In the genomic region with DNA sequence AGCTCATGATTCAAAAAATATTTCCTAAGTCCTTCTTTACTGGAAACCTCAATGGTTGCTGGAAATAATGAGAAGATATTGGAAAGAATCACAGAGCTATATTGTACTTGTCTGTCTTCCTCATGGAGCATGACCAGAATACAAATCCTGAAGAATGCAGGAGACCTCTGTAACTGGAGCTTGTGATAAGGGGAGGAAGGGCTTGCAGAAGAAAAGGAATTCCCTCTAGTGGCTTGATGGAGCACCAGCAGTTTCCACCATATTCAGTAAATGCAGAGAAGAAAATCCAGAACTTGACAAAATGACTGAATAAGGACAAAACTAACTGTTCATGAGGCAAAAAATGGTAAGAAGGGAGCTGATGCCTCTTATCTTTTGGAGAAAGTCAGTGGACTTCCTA, we compare ENCODE assay signal across 8 cellular contexts.
DNase-seq lines count a peak whose midpoint lies in the region; ATAC-seq, FAIRE-seq and TF ChIP-seq lines count a peak whose summit lies in the region.

No MANE protein-coding gene starts in this region.

- no peak overlapping the region for H3K27ac Mint-ChIP-seq in effector memory CD8-positive, alpha-beta T cell
- H3K27ac Mint-ChIP-seq in activated CD4-positive, alpha-beta T cell treated with anti-CD3 and anti-CD28 coated beads, Interleukin-2, amount 10 ng/mL, durations not matched to agents 24 days and 14 days: no peak overlapping the region

- H3K9me1 ChIP-seq in endothelial cell of umbilical vein (replicated peaks; ENCODE audit: control insufficient read depth, extremely low read depth, insufficient read depth, low read length): no peaks in the 10 kb centered on the region

- H3K79me2 ChIP-seq in endothelial cell of umbilical vein (ENCODE audit: control insufficient read depth, insufficient read depth, low read length): no peaks in the 10 kb centered on the region

- no peak overlapping the region for H3K4me3 Mint-ChIP-seq in effector memory CD8-positive, alpha-beta T cell
- H3K4me3 Mint-ChIP-seq in activated CD4-positive, alpha-beta T cell treated with anti-CD3 and anti-CD28 coated beads, Interleukin-2, amount 10 ng/mL, durations not matched to agents 24 days and 14 days: no peak overlapping the region

- TF ChIP-seq POLR2A in endothelial cell of umbilical vein (IDR thresholded peaks at IDR 0.05; ENCODE audit: low read depth, low read length): no peak
- no peak for TF ChIP-seq POLR2A in ovary (IDR thresholded peaks at IDR 0.05)

- CTCF ChIA-PET in endothelial cell of umbilical vein (lab: Charles Lee): interaction anchor here (0.6 to 3.3 kb wide), 42 partner anchors 8 to 1334 kb away, joined by 3 to 74 read pairs (median 4); no protein-coding TSS in a partner anchor

- no peaks in the 10 kb centered on the region for H3K9me3 Mint-ChIP-seq in effector memory CD8-positive, alpha-beta T cell
- no peaks in the 10 kb centered on the region for H3K9me3 Mint-ChIP-seq in activated CD4-positive, alpha-beta T cell treated with anti-CD3 and anti-CD28 coated beads, Interleukin-2, amount 10 ng/mL, durations not matched to agents 24 days and 14 days

- TF ChIP-seq CTCF in AG09309 (IDR thresholded peaks at IDR 0.05; ENCODE audit: control insufficient read depth, insufficient read depth, low read depth, low read length, missing control alignments) (peak; percentile 21), endothelial cell of umbilical vein (IDR thresholded peaks at IDR 0.05; ENCODE audit: extremely low read depth in 1 of 2, insufficient read depth in 1 of 2, low read depth in 1 of 2, low read length in 2 of 2) (peak; percentile 51 to 70), ovary (IDR thresholded peaks at IDR 0.05) (no peak)

- H3K4me1 ChIP-seq in endothelial cell of umbilical vein (ENCODE audit: control insufficient read depth, extremely low read depth, insufficient read depth, low read length) (no peaks in the 10 kb centered on the region), ovary (ENCODE audit: insufficient read depth) (no peaks in the 10 kb centered on the region)

- no peaks in the 10 kb centered on the region for H3K36me3 Mint-ChIP-seq in effector memory CD8-positive, alpha-beta T cell (ENCODE audit: insufficient read depth)
- no peaks in the 10 kb centered on the region for H3K36me3 Mint-ChIP-seq in activated CD4-positive, alpha-beta T cell treated with anti-CD3 and anti-CD28 coated beads, Interleukin-2, amount 10 ng/mL, durations not matched to agents 24 days and 14 days (ENCODE audit: low read depth)

- no peaks in the 10 kb centered on the region for H4K20me1 ChIP-seq in endothelial cell of umbilical vein (replicated peaks; ENCODE audit: control insufficient read depth, extremely low read depth, insufficient read depth, low read length)

- no peak overlapping the region for H3K27ac ChIP-seq in endothelial cell of umbilical vein (ENCODE audit: insufficient read depth, low read depth, low read length)
- no peak overlapping the region for H3K27ac ChIP-seq in ovary

- no peaks in the 10 kb centered on the region for H3K9me3 ChIP-seq in endothelial cell of umbilical vein (replicated peaks; ENCODE audit: control insufficient read depth, insufficient read depth, low read length)
- no peaks in the 10 kb centered on the region for H3K9me3 ChIP-seq in ovary

- H3K27me3 Mint-ChIP-seq in effector memory CD8-positive, alpha-beta T cell: no peaks in the 10 kb centered on the region
- no peaks in the 10 kb centered on the region for H3K27me3 Mint-ChIP-seq in activated CD4-positive, alpha-beta T cell treated with anti-CD3 and anti-CD28 coated beads, Interleukin-2, amount 10 ng/mL, durations not matched to agents 24 days and 14 days

- H3K4me2 ChIP-seq in endothelial cell of umbilical vein (ENCODE audit: insufficient read depth, low read length): no peak overlapping the region

- DNase-seq in AG09309 (ENCODE audit: low read depth) (no peak), NCI-H446 treated with DMSO at 0.1 percent for 48 hours (lab: John Stamatoyannopoulos, UW) (peak; percentile 26), endothelial cell of umbilical vein (ENCODE audit: low read depth, low spot score) (peak; percentile 69), pulmonary artery endothelial cell (ENCODE audit: low read depth, low spot score) (peak; percentile 11), ovary (no peak)
- DNase-seq in effector memory CD8-positive, alpha-beta T cell: no peak
- no peak for DNase-seq in activated CD4-positive, alpha-beta T cell treated with anti-CD3 and anti-CD28 coated beads, Interleukin-2, amount 10 ng/mL, durations not matched to agents 24 days and 14 days

- ATAC-seq in GM21367 (IDR thresholded peaks at IDR 0.05; ENCODE audit: unreplicated experiment): peak; percentile 91
- no peak for ATAC-seq in effector memory CD8-positive, alpha-beta T cell (replicated peaks)

- peak; percentile 77 for FAIRE-seq in endothelial cell of umbilical vein (lab: Jason Lieb, UNC)

- H2AFZ ChIP-seq in endothelial cell of umbilical vein (ENCODE audit: low read depth, low read length): no peak overlapping the region

- no peak overlapping the region for H3K9ac ChIP-seq in endothelial cell of umbilical vein (replicated peaks; ENCODE audit: extremely low read depth, insufficient read depth, low read length)

- POLR2A ChIA-PET in endothelial cell of umbilical vein (lab: Charles Lee): no interaction called here

- intact Hi-C loops in endothelial cell of umbilical vein (cut with micrococcal nuclease) (loop anchor here (1.0 to 5.0 kb wide), 4 partner anchors 220 to 1319 kb away; no protein-coding TSS in a partner anchor), ovary (cut with DNase I) (no loop called here)
- intact Hi-C loops in activated CD4-positive, alpha-beta T cell treated with anti-CD3 and anti-CD28 coated beads, Interleukin-2, amount 10 ng/mL, durations not matched to agents 24 days and 14 days (cut with micrococcal nuclease): no loop called here

- no TSS peak for BruUV-seq in endothelial cell of umbilical vein (replicated peaks; lab: Mats Ljungman, UMichigan)

- no peaks in the 10 kb centered on the region for H3K36me3 ChIP-seq in endothelial cell of umbilical vein (ENCODE audit: control insufficient read depth in 2 of 2, extremely low read depth in 1 of 2, insufficient read depth in 2 of 2, low read length in 2 of 2)
- no peaks in the 10 kb centered on the region for H3K36me3 ChIP-seq in ovary

- no peak for TF ChIP-seq EP300 in ovary (IDR thresholded peaks at IDR 0.05)

- no peaks in the 10 kb centered on the region for H3K4me1 Mint-ChIP-seq in effector memory CD8-positive, alpha-beta T cell (ENCODE audit: low read depth in 2 of 2)
- H3K4me1 Mint-ChIP-seq in activated CD4-positive, alpha-beta T cell treated with anti-CD3 and anti-CD28 coated beads, Interleukin-2, amount 10 ng/mL, durations not matched to agents 24 days and 14 days: no peaks in the 10 kb centered on the region

- H3K4me3 ChIP-seq in AG09309 (ENCODE audit: control insufficient read depth, low read depth, low read length) (no peak overlapping the region), endothelial cell of umbilical vein (replicated peaks in 1 of 3; ENCODE audit: insufficient read depth in 1 of 3, low read depth in 1 of 3, low read length in 3 of 3) (no peak overlapping the region), ovary (no peak overlapping the region)

- dilution Hi-C loops in endothelial cell of umbilical vein (cut with MboI; ENCODE audit: extremely low pct_ligation_motif_present, low sequenced_read_pairs): no loop called here

- H3K27me3 ChIP-seq in endothelial cell of umbilical vein (ENCODE audit: control insufficient read depth in 2 of 2, insufficient read depth in 2 of 2, low read length in 2 of 2) (no peaks in the 10 kb centered on the region), ovary (no peaks in the 10 kb centered on the region)

TF ChIP-seq in endothelial cell of umbilical vein, 7 proteins besides CTCF, POLR2A, EP300 and RAD21:
- no peak for TF ChIP-seq GATA2 (IDR thresholded peaks at IDR 0.05; ENCODE audit: insufficient read depth, insufficient read length, low read depth, low read length)
- TF ChIP-seq POLR2AphosphoS5 (IDR thresholded peaks at IDR 0.05; ENCODE audit: insufficient read depth, low read depth, low read length): no peak
- no peak for TF ChIP-seq JUN (IDR thresholded peaks at IDR 0.05; ENCODE audit: borderline replicate concordance, insufficient read depth, insufficient read length, low read depth)
- TF ChIP-seq, protein P1, sequence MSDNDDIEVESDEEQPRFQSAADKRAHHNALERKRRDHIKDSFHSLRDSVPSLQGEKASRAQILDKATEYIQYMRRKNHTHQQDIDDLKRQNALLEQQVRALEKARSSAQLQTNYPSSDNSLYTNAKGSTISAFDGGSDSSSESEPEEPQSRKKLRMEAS (IDR thresholded peaks at IDR 0.05; ENCODE audit: insufficient read depth, insufficient read length): no peak
- no peak for TF ChIP-seq MYC (IDR thresholded peaks at IDR 0.05; ENCODE audit: low read depth, low read length)
- no peak for TF ChIP-seq EZH2 (IDR thresholded peaks at IDR 0.05; ENCODE audit: borderline replicate concordance, low read depth, low read length, severe bottlenecking)
- no peak for TF ChIP-seq FOS (IDR thresholded peaks at IDR 0.05; ENCODE audit: borderline replicate concordance, insufficient read depth, low read length)
TF ChIP-seq in endothelial cell of umbilical vein: peak in this region for 0.

Comparison
In these comparisons a context has a peak if more than half of its experiments do, and no peak if none do; other contexts are left out.
1. DNase-seq: peak in NCI-H446 treated with DMSO at 0.1 percent for 48 hours (single experiment), endothelial cell of umbilical vein (single experiment) and pulmonary artery endothelial cell (single experiment); none in AG09309 (single experiment), effector memory CD8-positive, alpha-beta T cell (0 of 3), ovary (0 of 5) and activated CD4-positive, alpha-beta T cell treated with anti-CD3 and anti-CD28 coated beads, Interleukin-2, amount 10 ng/mL, durations not matched to agents 24 days and 14 days (single experiment).
2. CTCF ChIP-seq: peak in AG09309 (single experiment) and endothelial cell of umbilical vein (2 of 2); none in ovary (0 of 3).